8 cellular contexts compared by ENCODE assay signal in genomic region chr6:46652603-46653438, GRCh38. TPM values are rescaled to one million over a fixed set of nuclear protein-coding genes. Genes with fewer than 3 reads are reported as not detected.
DNase-seq lines count a peak whose midpoint lies in the region; ATAC-seq and TF ChIP-seq lines count a peak whose summit lies in the region.

CYP39A1 (minus strand) TSS chr6:46652818; CDS start chr6:46652582, 236 bp downstream.
SLC25A27 (plus strand) TSS chr6:46652975; CDS start chr6:46653193, 218 bp downstream.

- no peaks in the 10 kb centered on the region for H3K36me3 ChIP-seq in ACC112 (ENCODE audit: insufficient read depth, low read length)
- H3K36me3 ChIP-seq in kidney epithelial cell (ENCODE audit: control insufficient read depth, insufficient read depth, low read length) = no peaks in the 10 kb centered on the region

- ATAC-seq in GM18909 (IDR thresholded peaks at IDR 0.05; ENCODE audit: poor library complexity, unreplicated experiment) (peak; percentile 100), HG03280 (IDR thresholded peaks at IDR 0.05; ENCODE audit: unreplicated experiment) (peak; percentile 100)

- H3K27ac ChIP-seq in ACC112 (ENCODE audit: low read depth, low read length) = no peak within 1 kb of the TSS
- peak within 1 kb of the TSS; percentile 90 for H3K27ac ChIP-seq in cingulate gyrus (ENCODE audit: low read depth, low read length)

- H3K27me3 ChIP-seq in ACC112 (ENCODE audit: insufficient read depth, low read length) (no peaks in the 10 kb centered on the region), kidney epithelial cell (ENCODE audit: control insufficient read depth, insufficient read depth, low read length) (no peaks in the 10 kb centered on the region)

- no peaks in the 10 kb centered on the region for H3K79me2 ChIP-seq in ACC112 (ENCODE audit: control insufficient read depth, insufficient read depth, low read length, unreplicated experiment)

- no peak for TF ChIP-seq CTCF in kidney epithelial cell (IDR thresholded peaks at IDR 0.05; ENCODE audit: insufficient read depth, low read length, poor library complexity, severe bottlenecking)

- peak within 1 kb of the TSS; percentile 81 for H3K4me3 ChIP-seq in ACC112 (ENCODE audit: low read depth, low read length)
- H3K4me3 ChIP-seq in kidney epithelial cell (ENCODE audit: low read depth, low read length) = peak within 1 kb of the TSS; percentile 92

- H2AFZ ChIP-seq in ACC112 (ENCODE audit: low read length, unreplicated experiment) = peak within 1 kb of the TSS; percentile 95

- peak; percentile 56 to 80 for DNase-seq in NCI-H446 (lab: John Stamatoyannopoulos, UW)
- DNase-seq in activated CD4-positive, alpha-beta T cell treated with anti-CD3 and anti-CD28 coated beads for 4 hours = peak; percentile 73 to 74
- DNase-seq in kidney epithelial cell (ENCODE audit: low read depth) = peak; percentile 60
- peak; percentile 57 to 75 for DNase-seq in stimulated activated CD4-positive, alpha-beta T cell treated with anti-CD3 and anti-CD28 coated beads, Interleukin-15, amount 100 ng/mL, for 1 hour (ENCODE audit: low read depth in 1 of 2, low spot score in 1 of 2)

- peaks cover 12% of the 10 kb centered on the region for H3K4me1 ChIP-seq in ACC112 (ENCODE audit: control insufficient read depth, insufficient read depth, low read length, unreplicated experiment)

RNA-seq across cellular contexts. Expression of gene CYP39A1, which starts in this region (rescaled TPM):
- total RNA-seq in kidney epithelial cell = 0.14 and 0.29 TPM in 2 replicates

RNA-seq across cellular contexts. Expression of gene SLC25A27, which starts in this region (rescaled TPM):
- total RNA-seq in kidney epithelial cell = 0.68 and 6.9 TPM in 2 replicates
